ENCODE assay signal across 8 cellular contexts in the genomic region with DNA sequence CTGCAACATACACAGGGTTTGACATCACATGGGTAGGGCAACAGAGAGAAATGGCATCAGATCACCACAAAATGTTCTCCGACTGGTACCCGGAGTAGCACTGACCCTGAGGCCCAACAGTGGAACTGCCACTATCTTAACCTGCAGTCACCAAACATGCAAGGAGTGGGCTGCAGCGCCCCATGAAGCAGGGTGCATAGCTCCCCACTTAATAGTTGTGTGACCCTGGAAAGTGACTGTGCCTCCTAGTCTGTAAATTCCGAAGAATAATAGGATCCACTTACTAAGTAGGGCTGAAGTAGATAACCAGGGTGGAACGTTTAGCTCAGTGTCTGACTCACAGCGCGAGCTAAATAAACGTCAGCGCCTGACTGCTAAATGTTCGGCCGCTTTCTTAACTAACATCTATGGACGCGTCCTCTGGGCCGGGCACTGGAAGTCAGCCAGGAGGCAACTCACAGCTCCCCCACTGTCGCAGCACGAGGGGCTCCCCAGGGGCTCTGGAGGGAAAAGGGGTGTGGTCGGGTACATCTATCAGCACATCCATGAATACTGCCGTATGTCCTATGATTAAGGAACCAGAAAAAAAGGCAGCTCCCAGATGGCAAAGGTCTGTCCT. TPM values are rescaled to one million over a fixed set of nuclear protein-coding genes. Genes with fewer than 3 reads are reported as not detected.
DNase-seq lines count a peak whose midpoint lies in the region; ATAC-seq and TF ChIP-seq lines count a peak whose summit lies in the region.

No MANE protein-coding gene starts in this region.

- ATAC-seq in CD8-positive, alpha-beta T cell, result peak; percentile 1
- peak; percentile 11 for ATAC-seq in activated CD8-positive, alpha-beta T cell treated with anti-CD3 and anti-CD28 coated beads, Interleukin-2, amount 10 ng/mL, durations not matched to agents 7 days and 5 days
- ATAC-seq in HG03521 (IDR thresholded peaks at IDR 0.05; ENCODE audit: unreplicated experiment), result no peak
- no peak for ATAC-seq in HG02759 (IDR thresholded peaks at IDR 0.05; ENCODE audit: unreplicated experiment)
- no peak for ATAC-seq in GM19324 (IDR thresholded peaks at IDR 0.05; ENCODE audit: low FRiP score, unreplicated experiment)

- H3K4me1 Mint-ChIP-seq in CD8-positive, alpha-beta T cell (ENCODE audit: low read depth), result peaks cover 34% of the 10 kb centered on the region
- H3K4me1 Mint-ChIP-seq in activated CD8-positive, alpha-beta T cell treated with anti-CD3 and anti-CD28 coated beads, Interleukin-2, amount 10 ng/mL, durations not matched to agents 7 days and 5 days (ENCODE audit: low read depth), result peaks cover 30% of the 10 kb centered on the region

- H3K79me2 ChIP-seq in trophoblast cell (ENCODE audit: control insufficient read depth, insufficient read depth, low read length, poor library complexity), result peaks cover 7% of the 10 kb centered on the region

- CTCF ChIA-PET in CD8-positive, alpha-beta T cell (lab: Charles Lee), result interaction anchor here (0.7 to 1.0 kb wide), 3 partner anchors 32 to 439 kb away, joined by 3 to 4 read pairs (median 3); no protein-coding TSS in a partner anchor
- CTCF ChIA-PET in activated CD8-positive, alpha-beta T cell treated with anti-CD3 and anti-CD28 coated beads, Interleukin-2, amount 10 ng/mL, durations not matched to agents 7 days and 5 days (lab: Charles Lee), result interaction anchor here (1.2 to 2.0 kb wide), 3 partner anchors 11 to 31 kb away, joined by 4 to 10 read pairs (median 6); no protein-coding TSS in a partner anchor

- peaks cover 2% of the 10 kb centered on the region for H3K27me3 Mint-ChIP-seq in CD8-positive, alpha-beta T cell (ENCODE audit: low read depth)
- H3K27me3 Mint-ChIP-seq in activated CD8-positive, alpha-beta T cell treated with anti-CD3 and anti-CD28 coated beads, Interleukin-2, amount 10 ng/mL, durations not matched to agents 7 days and 5 days (ENCODE audit: low read depth), result peaks cover 3% of the 10 kb centered on the region

- H3K23ac ChIP-seq in trophoblast cell (ENCODE audit: low read length), result no peak overlapping the region

- no peak for DNase-seq in CD8-positive, alpha-beta T cell
- DNase-seq in HS-27A (ENCODE audit: low read depth) (peak; percentile 40), fibroblast of villous mesenchyme (ENCODE audit: low read depth) (peak; percentile 87), trophoblast cell (peak; percentile 61 to 67)
- peak; percentile 23 for DNase-seq in activated CD8-positive, alpha-beta T cell treated with anti-CD3 and anti-CD28 coated beads, Interleukin-2, amount 10 ng/mL, durations not matched to agents 7 days and 5 days

- H3K27ac ChIP-seq in CD8-positive, alpha-beta T cell (ENCODE audit: low read depth, low read length), result peak overlapping the region; percentile 88
- H3K27ac ChIP-seq in trophoblast cell (ENCODE audit: low read depth, low read length), result no peak overlapping the region

- no peaks in the 10 kb centered on the region for H3K36me3 ChIP-seq in CD8-positive, alpha-beta T cell (ENCODE audit: insufficient read depth, low read length)
- H3K36me3 ChIP-seq in trophoblast cell (ENCODE audit: control insufficient read depth in 1 of 2, insufficient read depth in 2 of 2, low read length in 2 of 2), result peaks cover 14 to 19% of the 10 kb centered on the region in 2 experiments

- H2BK12ac ChIP-seq in trophoblast cell (ENCODE audit: low read length), result no peak overlapping the region

- peak overlapping the region; percentile 94 for H3K4me3 Mint-ChIP-seq in CD8-positive, alpha-beta T cell
- peak overlapping the region; percentile 94 for H3K4me3 Mint-ChIP-seq in activated CD8-positive, alpha-beta T cell treated with anti-CD3 and anti-CD28 coated beads, Interleukin-2, amount 10 ng/mL, durations not matched to agents 7 days and 5 days

- H3K9me3 Mint-ChIP-seq in CD8-positive, alpha-beta T cell, result no peaks in the 10 kb centered on the region
- no peaks in the 10 kb centered on the region for H3K9me3 Mint-ChIP-seq in activated CD8-positive, alpha-beta T cell treated with anti-CD3 and anti-CD28 coated beads, Interleukin-2, amount 10 ng/mL, durations not matched to agents 7 days and 5 days (ENCODE audit: insufficient read depth)

- POLR2A ChIA-PET in CD8-positive, alpha-beta T cell (lab: Charles Lee), result interaction anchor here (1.0 to 1.5 kb wide), 3 partner anchors 12 to 625 kb away, joined by 3 to 5 read pairs (median 4); a partner anchor contains a TSS
- POLR2A ChIA-PET in activated CD8-positive, alpha-beta T cell treated with anti-CD3 and anti-CD28 coated beads, Interleukin-2, amount 10 ng/mL, durations not matched to agents 7 days and 5 days (lab: Charles Lee), result interaction anchor here (0.9 to 1.3 kb wide), 4 partner anchors 10 to 529 kb away, joined by 3 to 4 read pairs (median 3); a partner anchor contains a TSS

- H2BK120ac ChIP-seq in trophoblast cell (ENCODE audit: insufficient read depth, low read length, poor library complexity), result no peak overlapping the region

- peaks cover 5% of the 10 kb centered on the region for H3K79me1 ChIP-seq in trophoblast cell (ENCODE audit: low read length)

- H3K4ac ChIP-seq in trophoblast cell (ENCODE audit: low read depth, low read length), result peak overlapping the region; percentile 85

- no peak for TF ChIP-seq CTCF in CD8-positive, alpha-beta T cell (IDR thresholded peaks at IDR 0.05)
- no peak for TF ChIP-seq CTCF in fibroblast of villous mesenchyme (IDR thresholded peaks at IDR 0.05; ENCODE audit: insufficient read depth, low read depth, low read length)

- peak overlapping the region; percentile 100 for H3K4me3 ChIP-seq in CD8-positive, alpha-beta T cell (ENCODE audit: low read depth, low read length)
- H3K4me3 ChIP-seq in fibroblast of villous mesenchyme (ENCODE audit: low read depth, low read length) (peak overlapping the region; percentile 96), trophoblast cell (ENCODE audit: low read depth, low read length) (peak overlapping the region; percentile 100)

- H3K36me3 Mint-ChIP-seq in CD8-positive, alpha-beta T cell, result peaks cover 37% of the 10 kb centered on the region
- peaks cover 20% of the 10 kb centered on the region for H3K36me3 Mint-ChIP-seq in activated CD8-positive, alpha-beta T cell treated with anti-CD3 and anti-CD28 coated beads, Interleukin-2, amount 10 ng/mL, durations not matched to agents 7 days and 5 days (ENCODE audit: low read depth)

- H3K27me3 ChIP-seq in CD8-positive, alpha-beta T cell (ENCODE audit: insufficient read depth, low read length), result no peaks in the 10 kb centered on the region
- no peaks in the 10 kb centered on the region for H3K27me3 ChIP-seq in trophoblast cell (ENCODE audit: insufficient read depth, low read length)

- intact Hi-C loops in CD8-positive, alpha-beta T cell (cut with DNase I, micrococcal nuclease), result loop anchor here (2.0 to 5.0 kb wide), 5 partner anchors 32 to 1773 kb away; a partner anchor contains a TSS

- peak overlapping the region; percentile 93 for H2AK5ac ChIP-seq in trophoblast cell (ENCODE audit: low read length)

- H3K9me3 ChIP-seq in CD8-positive, alpha-beta T cell (ENCODE audit: low read length), result no peaks in the 10 kb centered on the region
- no peaks in the 10 kb centered on the region for H3K9me3 ChIP-seq in trophoblast cell (ENCODE audit: insufficient read depth, low read depth, low read length)

- peak overlapping the region; percentile 95 for H3K27ac Mint-ChIP-seq in CD8-positive, alpha-beta T cell
- H3K27ac Mint-ChIP-seq in activated CD8-positive, alpha-beta T cell treated with anti-CD3 and anti-CD28 coated beads, Interleukin-2, amount 10 ng/mL, durations not matched to agents 7 days and 5 days, result peak overlapping the region; percentile 83

- H3K14ac ChIP-seq in trophoblast cell (ENCODE audit: low read length), result peak overlapping the region; percentile 89

- H4K12ac ChIP-seq in trophoblast cell (ENCODE audit: low read depth, low read length), result peak overlapping the region; percentile 88

- H4K91ac ChIP-seq in trophoblast cell (ENCODE audit: low read depth, low read length), result peak overlapping the region; percentile 84

- WGBS in trophoblast cell (ENCODE audit: extremely low coverage, insufficient coverage, insufficient read length), result no CpG with 5 or more reads among the region's 18 CpGs

- peak overlapping the region; percentile 75 for H2AFZ ChIP-seq in trophoblast cell (ENCODE audit: insufficient read depth, low read length, poor library complexity)

- peak overlapping the region; percentile 87 for H3K4me2 ChIP-seq in trophoblast cell (ENCODE audit: low read length)

- peaks cover 31% of the 10 kb centered on the region for H3K4me1 ChIP-seq in CD8-positive, alpha-beta T cell (ENCODE audit: insufficient read depth, low read length)
- H3K4me1 ChIP-seq in trophoblast cell (ENCODE audit: control insufficient read depth in 1 of 2, insufficient read depth in 2 of 2, low read length in 2 of 2), result peaks cover 4 to 6% of the 10 kb centered on the region in 2 experiments

- H2BK5ac ChIP-seq in trophoblast cell (ENCODE audit: low read depth, low read length, poor library complexity), result peak overlapping the region; percentile 57

- H4K8ac ChIP-seq in trophoblast cell (ENCODE audit: low read depth, low read length), result peak overlapping the region; percentile 96

- peak overlapping the region; percentile 99 for H3K9ac ChIP-seq in trophoblast cell (ENCODE audit: low read length)

- peak overlapping the region; percentile 94 for H3K18ac ChIP-seq in trophoblast cell (ENCODE audit: low read length)

RNA-seq across cellular contexts. Expression of a gene that starts 0.8 kb away (rescaled TPM):
- 10 to 100 TPM; 28.3 to 29.1 TPM for total RNA-seq in CD8-positive, alpha-beta T cell
- 10 to 100 TPM; 21.0 to 23.0 TPM for total RNA-seq in activated CD8-positive, alpha-beta T cell treated with anti-CD3 and anti-CD28 coated beads, Interleukin-2, amount 10 ng/mL, durations not matched to agents 7 days and 5 days
- total RNA-seq in fibroblast of villous mesenchyme, result 19.0 and 22.5 TPM in 2 replicates
- 10.1 and 10.8 TPM in 2 replicates for polyA plus RNA-seq in trophoblast cell (2013)

RNA-seq across cellular contexts. Expression of a gene that starts 29.4 kb away (rescaled TPM):
- not detected for total RNA-seq in CD8-positive, alpha-beta T cell
- total RNA-seq in activated CD8-positive, alpha-beta T cell treated with anti-CD3 and anti-CD28 coated beads, Interleukin-2, amount 10 ng/mL, durations not matched to agents 7 days and 5 days, result not detected
- total RNA-seq in fibroblast of villous mesenchyme, result not detected in 2 replicates
- polyA plus RNA-seq in trophoblast cell (2013), result 0.03 and 0.05 TPM in 2 replicates

RNA-seq across cellular contexts. Expression of a gene that starts 33.4 kb away (rescaled TPM):
- total RNA-seq in CD8-positive, alpha-beta T cell, result 1 to 10 TPM; 6.6 to 7.1 TPM
- under 1 TPM in 1 of 2 experiments, not detected in 1; 0.68 TPM for total RNA-seq in activated CD8-positive, alpha-beta T cell treated with anti-CD3 and anti-CD28 coated beads, Interleukin-2, amount 10 ng/mL, durations not matched to agents 7 days and 5 days
- 351 and 365 TPM in 2 replicates for total RNA-seq in fibroblast of villous mesenchyme
- 14.3 and 16.7 TPM in 2 replicates for polyA plus RNA-seq in trophoblast cell (2013)

Comparison
In these comparisons a context has a peak if more than half of its experiments do, and no peak if none do; other contexts are left out.
1. ATAC-seq: peak in CD8-positive, alpha-beta T cell (single experiment) and activated CD8-positive, alpha-beta T cell treated with anti-CD3 and anti-CD28 coated beads, Interleukin-2, amount 10 ng/mL, durations not matched to agents 7 days and 5 days (single experiment); none in HG03521 (single experiment), HG02759 (single experiment) and GM19324 (single experiment).
2. DNase-seq: peak in HS-27A (single experiment), activated CD8-positive, alpha-beta T cell treated with anti-CD3 and anti-CD28 coated beads, Interleukin-2, amount 10 ng/mL, durations not matched to agents 7 days and 5 days (single experiment), fibroblast of villous mesenchyme (single experiment) and trophoblast cell (2 of 2); none in CD8-positive, alpha-beta T cell (0 of 7).
3. RNA of a gene that starts 33.4 kb away (total RNA-seq): 351 to 365 TPM in fibroblast of villous mesenchyme; 6.6 to 7.1 TPM in CD8-positive, alpha-beta T cell and 0.68 TPM in activated CD8-positive, alpha-beta T cell treated with anti-CD3 and anti-CD28 coated beads, Interleukin-2, amount 10 ng/mL, durations not matched to agents 7 days and 5 days; every median in the first group is over 10 times any median in the second.
4. Peak in every context shown above with its lines, with median percentiles within 50 percentile points of each other: H3K4me3 ChIP-seq.